Comparison of ENCODE assay signal across 18 cellular contexts in genomic region chr1:36971832-36972231, GRCh38.
"Had no signal": no experiment of that assay in that cellular context is flagged by ENCODE, and none has a peak within 500 bp of the region (broad histone marks: within the 10 kb centered on the region; RNA-seq: fewer than 3 reads in every experiment).

No MANE protein-coding gene starts in this region.

- H3K27ac ChIP-seq: adrenal gland, epithelial cell of prostate, gastrocnemius medialis, hepatocyte, neural progenitor cell, ovary, testis, upper lobe of right lung had no signal

- FAIRE-seq: kidney, TTC549 had no signal

- H3K9me3 ChIP-seq: adrenal gland, gastrocnemius medialis, ovary, testis, upper lobe of right lung had no signal

- H3K4me1 ChIP-seq: adrenal gland, gastrocnemius medialis, testis, upper lobe of right lung had no signal

- ATAC-seq: activated T-helper 17 cell treated with anti-CD3 and anti-CD28 coated beads, Interleukin-2, amount 50 U/mL, for 72 hours; gastrocnemius medialis; upper lobe of right lung had no signal

- H3K27me3 ChIP-seq: adrenal gland, gastrocnemius medialis, neural progenitor cell, ovary, testis, upper lobe of right lung had no signal

- DNase-seq: activated CD4-positive, alpha-beta T cell treated with anti-CD3 and anti-CD28 coated beads, Interleukin-2, amount 50 U/mL, for 1 hour; activated CD4-positive, CD25-positive, alpha-beta regulatory T cell; activated naive CD4-positive, alpha-beta T cell treated with anti-CD3 and anti-CD28 coated beads for 36 hours; activated T-cell treated with anti-CD3 and anti-CD28 coated beads for 4 hours; adrenal gland; central memory CD4-positive, alpha-beta T cell; effector memory CD4-positive, alpha-beta T cell; gastrocnemius medialis; kidney; ovary; stimulated activated CD4-positive, alpha-beta T cell treated with anti-CD3 and anti-CD28 coated beads, Interleukin-4, amount 100 ng/mL, for 24 hours; testis; upper lobe of right lung had no signal

- H3K4me3 ChIP-seq: adrenal gland, gastrocnemius medialis, hepatocyte, neural progenitor cell, ovary, testis, upper lobe of right lung had no signal

- H3K36me3 ChIP-seq: adrenal gland, gastrocnemius medialis, neural progenitor cell, ovary, upper lobe of right lung had no signal
